1 cellular context compared by ENCODE assay signal in genomic region chr1:85225624-85226380, GRCh38.
TF ChIP-seq lines count a peak whose summit lies in the region.

No MANE protein-coding gene starts in this region.

TF ChIP-seq in HepG2, 621 proteins besides CTCF, POLR2A, EP300 and RAD21:
- TF ChIP-seq ZNF7 (CRISPR knock-in tag; IDR thresholded peaks at IDR 0.05) (no peak), GABPB1 (CRISPR knock-in tag; IDR thresholded peaks at IDR 0.05) (no peak), ZNF850 (CRISPR knock-in tag; conservative IDR thresholded peaks at IDR 0.05) (no peak), ATF5 (CRISPR knock-in tag; IDR thresholded peaks at IDR 0.05; ENCODE audit: low read depth) (no peak), DNMT3B (CRISPR knock-in tag; conservative IDR thresholded peaks at IDR 0.05) (no peak), ZBTB7A (CRISPR knock-in tag; IDR thresholded peaks at IDR 0.05) (no peak), SIX1 (CRISPR knock-in tag; IDR thresholded peaks at IDR 0.05; ENCODE audit: borderline replicate concordance) (no peak), PLSCR1 (CRISPR knock-in tag; IDR thresholded peaks at IDR 0.05; ENCODE audit: borderline replicate concordance) (no peak), ZNF414 (CRISPR knock-in tag; IDR thresholded peaks at IDR 0.05) (no peak)
